16 cellular contexts compared by ENCODE assay signal in the genomic region with DNA sequence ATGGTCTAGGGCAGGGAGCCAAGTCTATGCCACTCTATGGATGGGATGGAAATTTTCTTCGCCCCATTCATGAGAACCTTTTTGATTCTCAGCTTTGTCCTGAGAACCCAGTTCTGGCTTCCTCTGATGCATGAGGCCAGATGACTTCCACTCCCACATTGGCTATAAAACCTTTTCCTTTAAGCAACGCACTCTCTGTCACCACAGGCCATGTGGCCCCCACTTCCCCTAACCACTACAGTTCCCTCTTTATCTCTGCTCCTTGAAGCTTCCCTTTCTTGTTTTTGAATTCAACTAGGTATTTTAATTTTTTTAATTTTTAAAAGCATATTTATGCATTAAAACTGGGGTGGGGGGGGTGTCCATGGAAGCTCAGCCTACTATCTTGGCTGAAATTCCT.
DNase-seq lines count a peak whose midpoint lies in the region; ATAC-seq and TF ChIP-seq lines count a peak whose summit lies in the region.
"Had no signal": no experiment of that assay in that cellular context is flagged by ENCODE, and none has a peak within 500 bp of the region (broad histone marks: within the 10 kb centered on the region; RNA-seq: fewer than 3 reads in every experiment).

No MANE protein-coding gene starts in this region.

- H3K4me1 Mint-ChIP-seq in dendritic cell treated with granulocyte-macrophage colony-stimulating factor and Interleukin-4, amounts not matched to agents 40 ng/mL and 50 ng/mL, for 4 days (ENCODE audit: low read depth) = peaks cover 41% of the 10 kb centered on the region
- H3K4me1 Mint-ChIP-seq: immature natural killer cell had no signal

- no peaks in the 10 kb centered on the region for H3K36me3 ChIP-seq in right atrium auricular region
- H3K36me3 ChIP-seq: BE2C, SJSA1 had no signal

- H3K27ac ChIP-seq in right atrium auricular region = no peak overlapping the region
- H3K27ac ChIP-seq: SJSA1 had no signal

- no peaks in the 10 kb centered on the region for H3K27me3 Mint-ChIP-seq in dendritic cell treated with granulocyte-macrophage colony-stimulating factor and Interleukin-4, amounts not matched to agents 40 ng/mL and 50 ng/mL, for 4 days

- H3K27me3 ChIP-seq in right atrium auricular region = no peaks in the 10 kb centered on the region
- H3K27me3 ChIP-seq: BE2C, SJSA1 had no signal

- no peak overlapping the region for H3K4me3 ChIP-seq in right atrium auricular region
- H3K4me3 ChIP-seq: SJSA1 had no signal

- DNase-seq in Right ventricle myocardium superior (no peak), right atrium auricular region (ENCODE audit: low spot score) (no peak), NOMO-1 treated with dmso at 0.1 percent for 144 hours (lab: John Stamatoyannopoulos, UW; ENCODE audit: unreplicated experiment) (peak; percentile 89), putamen (ENCODE audit: low spot score) (peak; percentile 4), kidney glomerular epithelial cell (lab: John Stamatoyannopoulos, UW) (no peak), superior temporal gyrus (ENCODE audit: extremely low spot score) (no peak)
- DNase-seq: activated CD8-positive, alpha-beta T cell treated with anti-CD3 and anti-CD28 coated beads for 36 hours; BE2C; GOT3; immature natural killer cell; NCI-H2107; NCI-H524; T-helper 2 cell had no signal

- H3K4me3 Mint-ChIP-seq in dendritic cell treated with granulocyte-macrophage colony-stimulating factor and Interleukin-4, amounts not matched to agents 40 ng/mL and 50 ng/mL, for 4 days = no peak overlapping the region
- H3K4me3 Mint-ChIP-seq: activated CD8-positive, alpha-beta T cell treated with anti-CD3 and anti-CD28 coated beads for 36 hours; immature natural killer cell had no signal

- no peaks in the 10 kb centered on the region for H3K9me3 ChIP-seq in right atrium auricular region
- H3K9me3 ChIP-seq: BE2C had no signal

- intact Hi-C loops in Right ventricle myocardium superior (cut with DNase I) = no loop called here
- intact Hi-C loops in dendritic cell treated with granulocyte-macrophage colony-stimulating factor and Interleukin-4, amounts not matched to agents 40 ng/mL and 50 ng/mL, for 4 days (cut with micrococcal nuclease) = no loop called here

- no peaks in the 10 kb centered on the region for H3K9me3 Mint-ChIP-seq in dendritic cell treated with granulocyte-macrophage colony-stimulating factor and Interleukin-4, amounts not matched to agents 40 ng/mL and 50 ng/mL, for 4 days
- H3K9me3 Mint-ChIP-seq: activated CD8-positive, alpha-beta T cell treated with anti-CD3 and anti-CD28 coated beads for 36 hours had no signal

- H3K36me3 Mint-ChIP-seq in dendritic cell treated with granulocyte-macrophage colony-stimulating factor and Interleukin-4, amounts not matched to agents 40 ng/mL and 50 ng/mL, for 4 days (ENCODE audit: low read depth) = no peaks in the 10 kb centered on the region
- H3K36me3 Mint-ChIP-seq: immature natural killer cell had no signal

- H3K27ac Mint-ChIP-seq in dendritic cell treated with granulocyte-macrophage colony-stimulating factor and Interleukin-4, amounts not matched to agents 40 ng/mL and 50 ng/mL, for 4 days = peak overlapping the region; percentile 34
- H3K27ac Mint-ChIP-seq: activated CD8-positive, alpha-beta T cell treated with anti-CD3 and anti-CD28 coated beads for 36 hours; immature natural killer cell had no signal

- no peak for TF ChIP-seq CTCF in right atrium auricular region (IDR thresholded peaks at IDR 0.05)

- ATAC-seq in Right ventricle myocardium superior (ENCODE audit: poor library complexity) (peak; percentile 52), HG03469 (IDR thresholded peaks at IDR 0.05; ENCODE audit: unreplicated experiment) (no peak)
- ATAC-seq: activated CD8-positive, alpha-beta T cell treated with anti-CD3 and anti-CD28 coated beads for 36 hours had no signal

- no peaks in the 10 kb centered on the region for H3K4me1 ChIP-seq in right atrium auricular region
- H3K4me1 ChIP-seq: BE2C had no signal

Comparison
In these comparisons a context has a peak if more than half of its experiments do, and no peak if none do; other contexts are left out.
1. DNase-seq: peak in NOMO-1 treated with dmso at 0.1 percent for 144 hours (single experiment) and putamen (single experiment); none in Right ventricle myocardium superior (single experiment), right atrium auricular region (single experiment), kidney glomerular epithelial cell (single experiment) and superior temporal gyrus (single experiment).